Comparison of ENCODE assay signal across 15 cellular contexts in the genomic region with DNA sequence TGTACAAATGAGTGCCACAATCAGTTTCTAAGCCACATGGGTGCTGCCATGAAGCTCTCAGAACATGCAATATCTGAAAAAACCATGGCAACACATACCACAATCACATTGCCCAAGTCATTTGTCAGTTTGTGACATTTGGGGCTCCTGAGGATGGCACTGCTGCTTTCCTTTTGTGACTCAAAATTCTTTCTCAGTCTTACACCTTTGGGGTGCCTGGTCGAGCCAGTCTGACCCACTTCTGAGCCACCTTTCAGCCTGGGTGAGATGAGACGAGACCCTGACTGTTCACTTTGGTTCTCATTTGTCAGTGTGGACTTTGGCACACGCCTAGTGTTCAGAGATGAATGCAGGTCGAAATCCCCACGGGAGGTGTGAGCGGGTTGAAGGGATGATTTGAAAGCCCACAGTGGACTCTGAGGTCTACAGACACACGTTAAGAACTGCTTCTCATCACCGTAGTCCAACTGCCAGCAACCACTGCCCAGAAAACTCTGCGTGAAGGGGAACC. TPM values are rescaled to one million over a fixed set of nuclear protein-coding genes. Genes with fewer than 3 reads are reported as not detected.
DNase-seq lines count a peak whose midpoint lies in the region; ATAC-seq and TF ChIP-seq lines count a peak whose summit lies in the region.
"Had no signal": no experiment of that assay in that cellular context is flagged by ENCODE, and none has a peak within 500 bp of the region (broad histone marks: within the 10 kb centered on the region; RNA-seq: fewer than 3 reads in every experiment).

No MANE protein-coding gene starts in this region.

- DNase-seq in activated CD4-positive, alpha-beta T cell treated with anti-CD3 and anti-CD28 coated beads, Interleukin-2, amount 50 U/mL, for 48 hours: peak; percentile 49 to 60
- no peak for DNase-seq in activated CD4-positive, alpha-beta T cell treated with anti-CD3 and anti-CD28 coated beads, Interleukin-2, amount 50 U/mL, for 4 hours
- DNase-seq in coronary artery (ENCODE audit: low spot score) (peak; percentile 50), GM19240 (ENCODE audit: insufficient read length, low spot score) (no peak), left cardiac atrium (no peak)
- DNase-seq: glutamatergic neuron, midbrain, NCI-H2081, NCI-H69, RPMI8226 had no signal

- ATAC-seq in GM19397 (IDR thresholded peaks at IDR 0.05; ENCODE audit: unreplicated experiment) (peak; percentile 49), HG03196 (IDR thresholded peaks at IDR 0.05; ENCODE audit: unreplicated experiment) (peak; percentile 37), GM18861 (IDR thresholded peaks at IDR 0.05; ENCODE audit: unreplicated experiment) (no peak), left cardiac atrium (no peak)

- intact Hi-C loops in left cardiac atrium (cut with DNase I): no loop called here

- no peak overlapping the region for H3K27ac ChIP-seq in coronary artery
- H3K27ac ChIP-seq: thoracic aorta had no signal

- no peak for TF ChIP-seq CTCF in coronary artery (IDR thresholded peaks at IDR 0.05)

- H3K4me3 ChIP-seq in coronary artery: no peak overlapping the region
- H3K4me3 ChIP-seq: smooth muscle cell, thoracic aorta had no signal

RNA-seq across cellular contexts. Expression of a gene that starts 8.0 kb away (rescaled TPM):
- 1 to 10 TPM; 3.9 to 8.1 TPM for total RNA-seq in left cardiac atrium

Comparison
In these comparisons a context has a peak if more than half of its experiments do, and no peak if none do; other contexts are left out.
1. DNase-seq: peak in activated CD4-positive, alpha-beta T cell treated with anti-CD3 and anti-CD28 coated beads, Interleukin-2, amount 50 U/mL, for 48 hours (2 of 2) and coronary artery (single experiment); none in activated CD4-positive, alpha-beta T cell treated with anti-CD3 and anti-CD28 coated beads, Interleukin-2, amount 50 U/mL, for 4 hours (0 of 2), GM19240 (single experiment) and left cardiac atrium (single experiment).
2. ATAC-seq: peak in GM19397 (single experiment) and HG03196 (single experiment); none in GM18861 (single experiment) and left cardiac atrium (0 of 2).